15 cellular contexts compared by ENCODE assay signal in genomic region chr4:123250843-123251242, GRCh38.
DNase-seq lines count a peak whose midpoint lies in the region; ATAC-seq and TF ChIP-seq lines count a peak whose summit lies in the region.
"Had no signal": no experiment of that assay in that cellular context is flagged by ENCODE, and none has a peak within 500 bp of the region (broad histone marks: within the 10 kb centered on the region; RNA-seq: fewer than 3 reads in every experiment).

No MANE protein-coding gene starts in this region.

- H4K20me1 ChIP-seq in Karpas-422 (ENCODE audit: insufficient read depth, low read depth, low read length) = no peaks in the 10 kb centered on the region

- no peaks in the 10 kb centered on the region for H3K36me3 ChIP-seq in Karpas-422 (ENCODE audit: insufficient read depth, low read length)
- H3K36me3 ChIP-seq: neural progenitor cell had no signal

- ATAC-seq in sciatic nerve = peak; percentile 61
- ATAC-seq in GM19351 (IDR thresholded peaks at IDR 0.05; ENCODE audit: unreplicated experiment) = no peak

- intact Hi-C loops in sciatic nerve (cut with DNase I) = no loop called here

- no peak overlapping the region for H3K4me3 ChIP-seq in Karpas-422 (ENCODE audit: low read length)
- H3K4me3 ChIP-seq in astrocyte of the cerebellum (ENCODE audit: low read depth, low read length) = no peak overlapping the region
- H3K4me3 ChIP-seq: neural progenitor cell had no signal

- H3K4me1 ChIP-seq in Karpas-422 (ENCODE audit: low read length) = peaks cover 9% of the 10 kb centered on the region

- no peaks in the 10 kb centered on the region for H3K9me3 ChIP-seq in Karpas-422 (ENCODE audit: low read length)

- TF ChIP-seq CTCF in astrocyte of the cerebellum (IDR thresholded peaks at IDR 0.05; ENCODE audit: low read depth, low read length, missing control alignments) = no peak

- H3K9ac ChIP-seq in Karpas-422 (ENCODE audit: low read length) = no peak overlapping the region
- H3K9ac ChIP-seq: neural progenitor cell had no signal

- no peaks in the 10 kb centered on the region for H3K27me3 ChIP-seq in Karpas-422 (ENCODE audit: low read length)
- H3K27me3 ChIP-seq: neural progenitor cell had no signal

- peak; percentile 12 for DNase-seq in Karpas-422
- peak; percentile 41 for DNase-seq in astrocyte of the cerebellum (ENCODE audit: low read depth)
- peak; percentile 45 for DNase-seq in glomerular endothelial cell (ENCODE audit: extremely low read depth, low read depth, low spot score)
- no peak for DNase-seq in sciatic nerve (ENCODE audit: low spot score)
- no peak for DNase-seq in central memory CD4-positive, alpha-beta T cell
- DNase-seq in activated gamma-delta T cell treated with Interleukin-2 at 50 U/mL for 16 hours = no peak
- DNase-seq in NCI-H774 (lab: John Stamatoyannopoulos, UW) = no peak
- DNase-seq: activated CD4-positive, alpha-beta T cell treated with anti-CD3 and anti-CD28 coated beads, Interleukin-2, amount 10 ng/mL, durations not matched to agents 24 days and 14 days; activated naive CD4-positive, alpha-beta T cell treated with anti-CD3 and anti-CD28 coated beads, Interleukin-2, amount 50 U/mL, for 16 hours; effector CD8-positive, alpha-beta T cell; immature natural killer cell; NCI-H748 treated with DMSO at 0.1 percent for 48 hours; stimulated activated CD4-positive, alpha-beta T cell treated with anti-CD3 and anti-CD28 coated beads, Interleukin-2, amount 100 ng/mL, for 24 hours had no signal

- H2AFZ ChIP-seq in Karpas-422 (ENCODE audit: low read length) = no peak overlapping the region
- H2AFZ ChIP-seq: neural progenitor cell had no signal

- 0 out of 2 replicates have a peak, but pooled peaks cover 3% of the 10 kb centered on the region for H3K79me2 ChIP-seq in Karpas-422 (ENCODE audit: low read length)

- H3K9me2 ChIP-seq in Karpas-422 (replicated peaks; ENCODE audit: insufficient read depth, low read length) = no peaks in the 10 kb centered on the region

- no peak overlapping the region for H3K27ac ChIP-seq in Karpas-422 (ENCODE audit: low read length)
- H3K27ac ChIP-seq: neural progenitor cell had no signal

- in situ Hi-C loops in astrocyte of the cerebellum (cut with HindIII; ENCODE audit: low sequenced_read_pairs) = no loop called here

- H3K4me2 ChIP-seq in Karpas-422 (ENCODE audit: low read depth, low read length, poor library complexity, severe bottlenecking) = no peak overlapping the region
- H3K4me2 ChIP-seq: neural progenitor cell had no signal

Comparison
In these comparisons a context has a peak if more than half of its experiments do, and no peak if none do; other contexts are left out.
1. DNase-seq: peak in Karpas-422 (single experiment), astrocyte of the cerebellum (single experiment) and glomerular endothelial cell (single experiment); none in sciatic nerve (single experiment), central memory CD4-positive, alpha-beta T cell (single experiment), activated gamma-delta T cell treated with Interleukin-2 at 50 U/mL for 16 hours (single experiment) and NCI-H774 (single experiment).